ENCODE assay signal across 8 cellular contexts in genomic region chr20:62121776-62122658, GRCh38. TPM values are rescaled to one million over a fixed set of nuclear protein-coding genes. Genes with fewer than 3 reads are reported as not detected.
A peak's percentile ranks its signal among the peaks of the same experiment; 100 is the strongest.
DNase-seq lines count a peak whose midpoint lies in the region; ATAC-seq and TF ChIP-seq lines count a peak whose summit lies in the region.

LSM14B (plus strand) TSS chr20:62122475; CDS start chr20:62122667, 192 bp downstream.

- peak within 1 kb of the TSS; percentile 88 to 89 for H3K27ac Mint-ChIP-seq in activated naive CD4-positive, alpha-beta T cell treated with anti-CD3 and anti-CD28 coated beads, Interleukin-2, amount 50 U/mL, for 72 hours

- no peaks in the 10 kb centered on the region for H3K9me3 Mint-ChIP-seq in activated naive CD4-positive, alpha-beta T cell treated with anti-CD3 and anti-CD28 coated beads, Interleukin-2, amount 50 U/mL, for 72 hours

- H3K36me3 Mint-ChIP-seq in activated naive CD4-positive, alpha-beta T cell treated with anti-CD3 and anti-CD28 coated beads, Interleukin-2, amount 50 U/mL, for 72 hours = peaks cover 11 to 18% of the 10 kb centered on the region in 2 donors

- peak within 1 kb of the TSS; percentile 82 for H3K27ac ChIP-seq in temporal lobe (ENCODE audit: low read depth, low read length)

- DNase-seq in GM10266 (ENCODE audit: extremely low spot score) (peak; percentile 100), NCI-H1105 (lab: John Stamatoyannopoulos, UW) (peak; percentile 96), SKM-1 (lab: John Stamatoyannopoulos, UW; ENCODE audit: unreplicated experiment) (peak; percentile 87), glomerular endothelial cell (ENCODE audit: extremely low read depth, low read depth, low spot score) (no peak), omental fat pad (ENCODE audit: low spot score) (peak; percentile 75)
- DNase-seq in activated naive CD4-positive, alpha-beta T cell treated with anti-CD3 and anti-CD28 coated beads, Interleukin-2, amount 50 U/mL, for 72 hours (ENCODE audit: low spot score in 2 of 2) = peak; percentile 95 to 99

- TF ChIP-seq CTCF in GM10266 (IDR thresholded peaks at IDR 0.05; ENCODE audit: control insufficient read depth, insufficient read depth, low read depth, missing control alignments) = no peak
- TF ChIP-seq CTCF in omental fat pad (IDR thresholded peaks at IDR 0.05) = no peak

- ATAC-seq in HG02623 (IDR thresholded peaks at IDR 0.05; ENCODE audit: unreplicated experiment) (peak; percentile 67), omental fat pad (ENCODE audit: low FRiP score) (peak; percentile 89)
- ATAC-seq in activated naive CD4-positive, alpha-beta T cell treated with anti-CD3 and anti-CD28 coated beads, Interleukin-2, amount 50 U/mL, for 72 hours = peak; percentile 85 to 89

RNA-seq across cellular contexts. Expression of gene LSM14B, which starts in this region (rescaled TPM):
- total RNA-seq in activated naive CD4-positive, alpha-beta T cell treated with anti-CD3 and anti-CD28 coated beads, Interleukin-2, amount 50 U/mL, for 72 hours = 10 to 100 TPM; 34.3 to 35.6 TPM
- total RNA-seq in glomerular endothelial cell (23.1 and 25.0 TPM in 2 replicates), omental fat pad (10 to 100 TPM; 13.1 to 23.8 (median 16.0) TPM), temporal lobe (58.5 TPM)
